In the genomic region with DNA sequence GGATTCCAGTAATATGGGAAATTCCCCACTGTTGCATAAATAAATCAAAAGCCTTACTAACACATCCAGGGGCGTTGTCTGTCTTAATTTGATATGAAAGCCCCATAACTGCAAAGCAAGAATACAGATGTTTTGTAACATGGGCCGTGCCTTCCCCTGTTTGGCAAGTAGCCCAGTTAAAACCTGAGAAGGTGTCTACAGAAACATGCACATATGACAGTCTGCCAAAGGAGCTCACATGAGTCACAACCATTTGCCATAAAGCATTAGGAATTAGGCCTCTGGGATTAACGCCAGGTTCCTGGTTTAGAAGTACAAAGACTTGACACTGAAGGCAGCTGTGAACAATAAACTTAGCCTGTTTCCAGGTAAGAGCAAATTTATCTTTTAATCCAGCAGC, we compare ENCODE assay signal across 1 cellular context.
TF ChIP-seq lines count a peak whose summit lies in the region.

No MANE protein-coding gene starts in this region.

TF ChIP-seq in IMR-90, 13 proteins besides CTCF, POLR2A, EP300 and RAD21:
- TF ChIP-seq BHLHE40 (IDR thresholded peaks at IDR 0.05; ENCODE audit: low read depth, low read length) (0 out of 2 replicates have a peak, but pooled peaks have one; percentile 24), MAZ (IDR thresholded peaks at IDR 0.05; ENCODE audit: borderline replicate concordance, low read depth, low read length) (no peak)
